Comparison of ENCODE assay signal across 1 cellular context in genomic region chr2:3669656-3670055, GRCh38.
TF ChIP-seq lines count a peak whose summit lies in the region.

No MANE protein-coding gene starts in this region.

TF ChIP-seq in IMR-90, 13 proteins besides CTCF, POLR2A, EP300 and RAD21 (continued from another document):
- TF ChIP-seq USF2 (IDR thresholded peaks at IDR 0.05; ENCODE audit: low read depth, low read length), result no peak
